ENCODE assay signal across 18 cellular contexts in the genomic region with DNA sequence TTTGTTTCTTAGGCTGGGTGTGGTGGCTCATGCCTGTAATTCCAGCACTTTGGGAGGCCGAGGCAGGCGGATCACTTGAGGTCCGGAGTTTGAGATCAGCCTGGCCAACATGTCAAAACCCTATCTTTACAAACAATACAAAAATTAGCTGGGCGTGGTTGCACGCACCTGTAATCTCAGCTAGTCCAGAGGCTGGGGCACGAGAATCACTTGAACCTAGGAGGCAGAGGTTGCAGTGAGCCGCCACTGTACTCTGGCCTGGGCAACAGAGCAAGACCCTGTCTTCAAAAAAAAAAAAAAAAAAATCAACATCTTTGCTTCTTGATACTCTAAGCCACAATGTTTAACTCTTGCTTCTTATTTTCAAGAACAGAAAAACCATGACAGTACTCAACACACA.
"Had no signal": no experiment of that assay in that cellular context is flagged by ENCODE, and none has a peak within 500 bp of the region (broad histone marks: within the 10 kb centered on the region; RNA-seq: fewer than 3 reads in every experiment).

No MANE protein-coding gene starts in this region.

- H3K4me1 Mint-ChIP-seq: nephron, neural progenitor cell had no signal

- H3K27ac Mint-ChIP-seq: nephron, neural progenitor cell had no signal

- DNase-seq: cortex of kidney; foreskin fibroblast; gastrocnemius medialis; head of caudate nucleus; kidney; mesenchymal stem cell; midbrain; naive thymus-derived CD4-positive, alpha-beta T cell; sigmoid colon; stimulated activated naive CD4-positive, alpha-beta T cell treated with Interleukin-2 at 50 U/mL for 16 hours; substantia nigra; testis; tibial artery; upper lobe of left lung; uterus had no signal

- ATAC-seq: gastrocnemius medialis; left lobe of liver; naive thymus-derived CD4-positive, alpha-beta T cell had no signal

- H3K4me3 Mint-ChIP-seq: naive thymus-derived CD4-positive, alpha-beta T cell; nephron; neural progenitor cell had no signal

- H3K27me3 Mint-ChIP-seq: naive thymus-derived CD4-positive, alpha-beta T cell had no signal

- H3K9me3 Mint-ChIP-seq: naive thymus-derived CD4-positive, alpha-beta T cell had no signal
